Comparison of ENCODE assay signal across 19 cellular contexts in the genomic region with DNA sequence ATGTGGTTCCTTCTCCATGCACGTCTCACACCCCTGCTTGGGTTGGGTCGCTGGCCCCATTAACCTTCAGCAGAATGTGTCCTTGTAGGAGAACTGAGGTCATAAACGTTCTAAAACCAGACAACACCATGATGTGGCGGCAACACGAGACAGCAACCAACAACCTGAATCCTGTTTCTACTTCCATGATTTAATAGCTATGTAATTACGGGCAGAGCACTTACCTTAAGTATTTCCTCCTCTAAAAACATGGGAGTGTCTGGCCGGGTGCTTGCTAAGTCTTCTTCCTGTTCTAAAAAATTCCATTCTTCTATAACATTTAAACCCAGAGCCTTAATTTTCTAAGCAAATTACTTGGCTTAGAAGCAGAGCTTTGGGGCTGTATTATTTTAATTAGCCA.
"Had no signal": no experiment of that assay in that cellular context is flagged by ENCODE, and none has a peak within 500 bp of the region (broad histone marks: within the 10 kb centered on the region; RNA-seq: fewer than 3 reads in every experiment).

No MANE protein-coding gene starts in this region.

- H3K4me1 ChIP-seq: gastroesophageal sphincter, heart left ventricle, tibial nerve, vagina had no signal

- ATAC-seq: activated naive CD4-positive, alpha-beta T cell treated with anti-CD3 and anti-CD28 coated beads, Interleukin-2, amount 50 U/mL, for 72 hours; activated T-helper 17 cell treated with anti-CD3 and anti-CD28 coated beads, Interleukin-2, amount 50 U/mL, for 72 hours; gastroesophageal sphincter; heart left ventricle; sciatic nerve; stimulated activated effector memory CD8-positive, alpha-beta T cell treated with anti-CD3 and anti-CD28 coated beads, Interleukin-12 subunit alpha, Interleukin-12 subunit beta, amount 100 ng/mL, for 72 hours; stimulated activated naive CD8-positive, alpha-beta T cell treated with anti-CD3 and anti-CD28 coated beads, Interleukin-15, amount 100 ng/mL, for 72 hours had no signal

- H3K27me3 ChIP-seq: gastroesophageal sphincter, heart left ventricle, vagina had no signal

- H3K4me3 ChIP-seq: gastroesophageal sphincter, heart left ventricle, tibial nerve, vagina had no signal

- DNase-seq: activated CD4-positive, alpha-beta T cell treated with anti-CD3 and anti-CD28 coated beads for 1 hour; activated CD4-positive, alpha-beta T cell treated with anti-CD3 and anti-CD28 coated beads, Interleukin-2, amount 50 U/mL, for 1 hour; activated T-cell treated with anti-CD3 and anti-CD28 coated beads, Interleukin-2, amount 50 U/mL, for 24 hours; aorta; heart left ventricle; mesendoderm; naive B cell; nucleus accumbens; small intestine; stimulated activated CD4-positive, alpha-beta T cell treated with anti-CD3 and anti-CD28 coated beads, Interleukin-2, amount 100 ng/mL, for 24 hours; stimulated activated naive CD8-positive, alpha-beta T cell treated with anti-CD3 and anti-CD28 coated beads, Interleukin-15, amount 100 ng/mL, for 72 hours had no signal

- H3K36me3 ChIP-seq: gastroesophageal sphincter, heart left ventricle, tibial nerve, vagina had no signal

- H3K27ac ChIP-seq: epithelial cell of prostate, gastroesophageal sphincter, heart left ventricle, tibial nerve, vagina had no signal

- H3K9me3 ChIP-seq: gastroesophageal sphincter, vagina had no signal
